ENCODE assay signal across 8 cellular contexts in the genomic region with DNA sequence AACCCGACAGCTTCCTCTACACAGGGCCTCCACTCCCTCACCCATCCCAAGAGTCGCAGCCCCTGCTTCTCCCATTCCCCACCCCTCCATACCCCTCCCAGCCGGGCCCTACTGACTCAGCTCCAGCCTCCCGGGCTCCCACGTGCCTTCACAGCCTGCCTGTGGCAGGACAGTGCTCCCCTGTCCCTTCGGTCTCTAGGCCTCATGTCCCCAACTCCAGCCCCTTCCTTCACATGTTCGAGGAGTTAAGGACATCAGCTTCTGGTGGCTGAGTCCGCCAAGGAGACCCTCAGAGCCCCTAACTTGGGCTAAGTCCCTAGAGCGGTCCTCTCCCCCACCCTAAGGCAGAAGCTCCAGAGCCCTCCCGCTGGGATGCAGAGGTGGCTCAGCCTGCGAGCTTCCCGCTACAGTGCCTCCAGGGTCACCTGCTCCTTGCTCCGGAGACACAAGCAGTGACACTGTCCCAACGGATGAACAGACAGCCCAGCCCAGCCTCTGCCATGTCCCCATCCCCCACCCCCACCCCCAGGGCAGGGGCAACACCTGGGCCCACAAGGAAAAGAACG. TPM values are rescaled to one million over a fixed set of nuclear protein-coding genes. Genes with fewer than 3 reads are reported as not detected.
DNase-seq lines count a peak whose midpoint lies in the region; ATAC-seq and TF ChIP-seq lines count a peak whose summit lies in the region.

No MANE protein-coding gene starts in this region.

- H3K9me3 ChIP-seq in BE2C (no peaks in the 10 kb centered on the region), Loucy (ENCODE audit: insufficient read depth, low read depth, low read length) (no peaks in the 10 kb centered on the region)

- peaks cover 59 to 68% of the 10 kb centered on the region in 2 donors for H3K27me3 Mint-ChIP-seq in effector memory CD8-positive, alpha-beta T cell
- H3K27me3 Mint-ChIP-seq in nephron (ENCODE audit: low read depth), result no peaks in the 10 kb centered on the region

- H3K36me3 Mint-ChIP-seq in effector memory CD8-positive, alpha-beta T cell (ENCODE audit: insufficient read depth), result peaks cover 8% of the 10 kb centered on the region
- H3K36me3 Mint-ChIP-seq in nephron (ENCODE audit: low read depth), result peaks cover 3% of the 10 kb centered on the region

- H3F3A ChIP-seq in Loucy (ENCODE audit: low read depth), result no peaks in the 10 kb centered on the region

- no peaks in the 10 kb centered on the region for H3K9me3 Mint-ChIP-seq in effector memory CD8-positive, alpha-beta T cell
- no peaks in the 10 kb centered on the region for H3K9me3 Mint-ChIP-seq in nephron

- no peaks in the 10 kb centered on the region for H4K20me1 ChIP-seq in Loucy (ENCODE audit: insufficient read depth, low read length, poor library complexity, severe bottlenecking)

- H3K4me2 ChIP-seq in Loucy (ENCODE audit: low read depth, low read length, poor library complexity, severe bottlenecking), result peak overlapping the region; percentile 89

- H3K27me3 ChIP-seq in BE2C (peaks cover 4% of the 10 kb centered on the region), Loucy (ENCODE audit: insufficient read depth, low read length, poor library complexity, severe bottlenecking) (no peaks in the 10 kb centered on the region)

- H3K79me2 ChIP-seq in Loucy (ENCODE audit: insufficient read depth, low read length), result no peaks in the 10 kb centered on the region

- no peaks in the 10 kb centered on the region for H3K9me2 ChIP-seq in Loucy (replicated peaks; ENCODE audit: low read depth, low read length)

- peak overlapping the region; percentile 79 to 80 for H3K4me3 Mint-ChIP-seq in effector memory CD8-positive, alpha-beta T cell
- H3K4me3 Mint-ChIP-seq in nephron, result peak overlapping the region; percentile 92 to 98 (median 96)

- 0 out of 2 replicates have a peak overlapping the region, but pooled peaks have one; percentile 89 for H2AFZ ChIP-seq in Loucy (ENCODE audit: low read length)

- H3K4me1 Mint-ChIP-seq in effector memory CD8-positive, alpha-beta T cell (ENCODE audit: low read depth in 2 of 2), result peaks cover 36 to 49% of the 10 kb centered on the region in 2 donors
- peaks cover 54% of the 10 kb centered on the region for H3K4me1 Mint-ChIP-seq in nephron

- peak overlapping the region; percentile 63 for H3K4me3 ChIP-seq in BE2C (ENCODE audit: low read depth, low read length)
- H3K4me3 ChIP-seq in Loucy (ENCODE audit: low read length, poor library complexity, severe bottlenecking), result peak overlapping the region; percentile 74

- ATAC-seq in effector memory CD8-positive, alpha-beta T cell (replicated peaks), result no peak
- no peak for ATAC-seq in HG03442 (IDR thresholded peaks at IDR 0.05; ENCODE audit: unreplicated experiment)

- H3K27ac Mint-ChIP-seq in effector memory CD8-positive, alpha-beta T cell, result no peak overlapping the region
- H3K27ac Mint-ChIP-seq in nephron, result peak overlapping the region; percentile 98 to 100 (median 98)

- TF ChIP-seq CTCF in BE2C (IDR thresholded peaks at IDR 0.05; ENCODE audit: low read depth, low read length) (no peak), Loucy (conservative IDR thresholded peaks at IDR 0.05; ENCODE audit: low read length) (no peak), nephron (IDR thresholded peaks at IDR 0.05; ENCODE audit: unreplicated experiment in 3 of 3) (no peak)

- DNase-seq in BE2C (no peak), OCI-M2 (lab: John Stamatoyannopoulos, UW; ENCODE audit: unreplicated experiment) (no peak)
- no peak for DNase-seq in effector memory CD8-positive, alpha-beta T cell
- no peak for DNase-seq in activated effector memory CD4-positive, alpha-beta T cell treated with anti-CD3 and anti-CD28 coated beads, Interleukin-2, amount 50 U/mL, for 16 hours
- no peak for DNase-seq in activated CD4-positive, alpha-beta T cell treated with anti-CD3 and anti-CD28 coated beads for 4 hours

- H3K9ac ChIP-seq in Loucy (ENCODE audit: low read depth, low read length, poor library complexity, severe bottlenecking), result peak overlapping the region; percentile 60

- no peaks in the 10 kb centered on the region for H3K36me3 ChIP-seq in BE2C
- H3K36me3 ChIP-seq in Loucy (ENCODE audit: insufficient read depth, low read length), result no peaks in the 10 kb centered on the region

- peaks cover 20% of the 10 kb centered on the region for H3K4me1 ChIP-seq in BE2C
- H3K4me1 ChIP-seq in Loucy (ENCODE audit: insufficient read depth, low read length, poor library complexity, severe bottlenecking), result peaks cover 23% of the 10 kb centered on the region

RNA-seq across cellular contexts. Expression of a gene that starts 0.8 kb away (rescaled TPM):
- polyA plus RNA-seq in BE2C (2012; ENCODE audit: insufficient read depth, insufficient read length, low read depth), result 30.0 TPM

RNA-seq across cellular contexts. Expression of a gene that starts 15.4 kb away (rescaled TPM):
- polyA plus RNA-seq in BE2C (2012; ENCODE audit: insufficient read depth, insufficient read length, low read depth), result 37.1 TPM

RNA-seq across cellular contexts. Expression of a gene that starts 20.7 kb away (rescaled TPM):
- polyA plus RNA-seq in BE2C (2012; ENCODE audit: insufficient read depth, insufficient read length, low read depth), result 64.7 TPM

RNA-seq across cellular contexts. Expression of a gene that starts 37.4 kb away (rescaled TPM):
- not detected for polyA plus RNA-seq in BE2C (2012; ENCODE audit: insufficient read depth, insufficient read length, low read depth)

Comparison
In these comparisons a context has a peak if more than half of its experiments do, and no peak if none do; other contexts are left out.
1. H3K27ac Mint-ChIP-seq: peak in nephron (3 of 3); none in effector memory CD8-positive, alpha-beta T cell (0 of 2).